Comparison of ENCODE assay signal across 14 cellular contexts in the genomic region with DNA sequence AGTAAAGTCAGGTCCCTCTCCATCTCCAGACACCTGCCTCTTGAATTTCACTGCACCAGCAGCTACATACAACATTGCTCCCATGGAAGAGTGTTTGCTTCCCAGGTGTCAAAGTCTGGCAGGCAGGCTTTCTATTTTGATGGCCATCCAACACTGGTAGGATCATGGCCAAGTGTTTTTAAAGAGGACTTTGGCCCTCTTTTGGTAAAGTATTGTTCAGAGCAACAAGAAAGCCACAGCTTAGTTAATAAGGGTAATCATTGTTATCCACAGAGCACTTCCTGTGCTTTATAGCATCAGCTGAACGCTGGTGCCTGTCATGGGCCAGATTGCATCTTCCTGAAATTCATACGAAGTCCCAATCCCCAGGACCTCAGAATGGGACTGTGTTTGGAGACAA.
A peak's percentile ranks its signal among the peaks of the same experiment; 100 is the strongest.
DNase-seq lines count a peak whose midpoint lies in the region; ATAC-seq and TF ChIP-seq lines count a peak whose summit lies in the region.
"Had no signal": no experiment of that assay in that cellular context is flagged by ENCODE, and none has a peak within 500 bp of the region (broad histone marks: within the 10 kb centered on the region; RNA-seq: fewer than 3 reads in every experiment).

No MANE protein-coding gene starts in this region.

- ATAC-seq in HG03354 (IDR thresholded peaks at IDR 0.05; ENCODE audit: poor library complexity, severe bottlenecking, unreplicated experiment): peak; percentile 51
- ATAC-seq in activated naive CD8-positive, alpha-beta T cell treated with anti-CD3 and anti-CD28 coated beads, Interleukin-2, amount 10 ng/mL, durations not matched to agents 7 days and 5 days (ENCODE audit: low read depth): no peak
- no peak for ATAC-seq in HG02852 (IDR thresholded peaks at IDR 0.05; ENCODE audit: unreplicated experiment)
- ATAC-seq: SK-N-SH treated with all-trans-retinoic acid at 6 μM for 48 hours had no signal

- H3K4me3 Mint-ChIP-seq in T-helper 2 cell treated with Interferon-gamma antibody and Interleukin-4, amounts not matched to agents 5 μg/mL and 100 μg/mL, for 36 hours: no peak overlapping the region
- no peak overlapping the region for H3K4me3 Mint-ChIP-seq in activated naive CD8-positive, alpha-beta T cell treated with anti-CD3 and anti-CD28 coated beads, Interleukin-2, amount 10 ng/mL, durations not matched to agents 7 days and 5 days
- H3K4me3 Mint-ChIP-seq in nephron: no peak overlapping the region

- peaks cover 57% of the 10 kb centered on the region for H3K36me3 Mint-ChIP-seq in T-helper 2 cell treated with Interferon-gamma antibody and Interleukin-4, amounts not matched to agents 5 μg/mL and 100 μg/mL, for 36 hours (ENCODE audit: low read depth)
- H3K36me3 Mint-ChIP-seq in activated naive CD8-positive, alpha-beta T cell treated with anti-CD3 and anti-CD28 coated beads, Interleukin-2, amount 10 ng/mL, durations not matched to agents 7 days and 5 days: peaks cover 74% of the 10 kb centered on the region
- H3K36me3 Mint-ChIP-seq in nephron (ENCODE audit: low read depth): peaks cover 51% of the 10 kb centered on the region

- TF ChIP-seq CTCF in nephron (IDR thresholded peaks at IDR 0.05; ENCODE audit: unreplicated experiment in 3 of 3): no peak

- POLR2A ChIA-PET in activated naive CD8-positive, alpha-beta T cell treated with anti-CD3 and anti-CD28 coated beads, Interleukin-2, amount 10 ng/mL, durations not matched to agents 7 days and 5 days (lab: Charles Lee): no interaction called here

- peak overlapping the region; percentile 56 for H3K27ac Mint-ChIP-seq in T-helper 2 cell treated with Interferon-gamma antibody and Interleukin-4, amounts not matched to agents 5 μg/mL and 100 μg/mL, for 36 hours
- H3K27ac Mint-ChIP-seq in activated naive CD8-positive, alpha-beta T cell treated with anti-CD3 and anti-CD28 coated beads, Interleukin-2, amount 10 ng/mL, durations not matched to agents 7 days and 5 days: peak overlapping the region; percentile 67
- H3K27ac Mint-ChIP-seq in nephron: peak overlapping the region; percentile 48 to 73 (median 61)
- H3K27ac Mint-ChIP-seq: progenitor cell of endocrine pancreas had no signal

- peaks cover 50% of the 10 kb centered on the region for H3K4me1 Mint-ChIP-seq in T-helper 2 cell treated with Interferon-gamma antibody and Interleukin-4, amounts not matched to agents 5 μg/mL and 100 μg/mL, for 36 hours (ENCODE audit: low read depth)
- H3K4me1 Mint-ChIP-seq in activated naive CD8-positive, alpha-beta T cell treated with anti-CD3 and anti-CD28 coated beads, Interleukin-2, amount 10 ng/mL, durations not matched to agents 7 days and 5 days: peaks cover 35% of the 10 kb centered on the region
- peaks cover 52% of the 10 kb centered on the region for H3K4me1 Mint-ChIP-seq in nephron

- no peak for DNase-seq in T-helper 2 cell treated with Interferon-gamma antibody and Interleukin-4, amounts not matched to agents 5 μg/mL and 100 μg/mL, for 36 hours (ENCODE audit: low spot score)
- DNase-seq in T-helper 2 cell (no peak), NCI-H2081 treated with DMSO at 0.1 percent for 48 hours (lab: John Stamatoyannopoulos, UW) (no peak), HK-2 (ENCODE audit: unreplicated experiment) (no peak)
- DNase-seq in activated naive CD8-positive, alpha-beta T cell treated with anti-CD3 and anti-CD28 coated beads, Interleukin-2, amount 10 ng/mL, durations not matched to agents 7 days and 5 days: no peak
- DNase-seq: ACHN, DMS 273 treated with DMSO at 0.1 percent for 48 hours, KBM-7, NCI-H2171 had no signal

- no peaks in the 10 kb centered on the region for H3K9me3 Mint-ChIP-seq in T-helper 2 cell treated with Interferon-gamma antibody and Interleukin-4, amounts not matched to agents 5 μg/mL and 100 μg/mL, for 36 hours
- peaks cover 5% of the 10 kb centered on the region for H3K9me3 Mint-ChIP-seq in activated naive CD8-positive, alpha-beta T cell treated with anti-CD3 and anti-CD28 coated beads, Interleukin-2, amount 10 ng/mL, durations not matched to agents 7 days and 5 days
- no peaks in the 10 kb centered on the region for H3K9me3 Mint-ChIP-seq in nephron

- H3K27me3 Mint-ChIP-seq in T-helper 2 cell treated with Interferon-gamma antibody and Interleukin-4, amounts not matched to agents 5 μg/mL and 100 μg/mL, for 36 hours (ENCODE audit: low read depth): no peaks in the 10 kb centered on the region
- no peaks in the 10 kb centered on the region for H3K27me3 Mint-ChIP-seq in activated naive CD8-positive, alpha-beta T cell treated with anti-CD3 and anti-CD28 coated beads, Interleukin-2, amount 10 ng/mL, durations not matched to agents 7 days and 5 days
- H3K27me3 Mint-ChIP-seq in nephron (ENCODE audit: low read depth): no peaks in the 10 kb centered on the region
- H3K27me3 Mint-ChIP-seq: progenitor cell of endocrine pancreas had no signal
